In genomic region chrX:15335135-15336022, GRCh38 we compare ENCODE assay signal across 8 cellular contexts. TPM values are rescaled to one million over a fixed set of nuclear protein-coding genes. Genes with fewer than 3 reads are reported as not detected.
DNase-seq lines count a peak whose midpoint lies in the region; ATAC-seq and TF ChIP-seq lines count a peak whose summit lies in the region.

A gene with protein sequence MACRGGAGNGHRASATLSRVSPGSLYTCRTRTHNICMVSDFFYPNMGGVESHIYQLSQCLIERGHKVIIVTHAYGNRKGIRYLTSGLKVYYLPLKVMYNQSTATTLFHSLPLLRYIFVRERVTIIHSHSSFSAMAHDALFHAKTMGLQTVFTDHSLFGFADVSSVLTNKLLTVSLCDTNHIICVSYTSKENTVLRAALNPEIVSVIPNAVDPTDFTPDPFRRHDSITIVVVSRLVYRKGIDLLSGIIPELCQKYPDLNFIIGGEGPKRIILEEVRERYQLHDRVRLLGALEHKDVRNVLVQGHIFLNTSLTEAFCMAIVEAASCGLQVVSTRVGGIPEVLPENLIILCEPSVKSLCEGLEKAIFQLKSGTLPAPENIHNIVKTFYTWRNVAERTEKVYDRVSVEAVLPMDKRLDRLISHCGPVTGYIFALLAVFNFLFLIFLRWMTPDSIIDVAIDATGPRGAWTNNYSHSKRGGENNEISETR (minus strand): TSS chrX:15335523. CDS start chrX:15331930, 3,593 bp downstream.

- no peaks in the 10 kb centered on the region for H3F3A ChIP-seq in DOHH2 (ENCODE audit: control insufficient read depth, insufficient read depth)
- H3F3A ChIP-seq in GM23338 (replicated peaks; ENCODE audit: low read depth): no peaks in the 10 kb centered on the region

- peaks cover 3% of the 10 kb centered on the region; the same call in 1 of the 3 replicates for H3K4me1 Mint-ChIP-seq in GM23338
- H3K4me1 Mint-ChIP-seq in naive thymus-derived CD8-positive, alpha-beta T cell: peaks cover 0 to 22% (median 11%) of the 10 kb centered on the region in 4 donors

- H3K79me2 ChIP-seq in DOHH2 (ENCODE audit: control insufficient read depth, low read length) (peaks cover 31% of the 10 kb centered on the region), GM23338 (replicated peaks; ENCODE audit: insufficient read depth) (peaks cover 8% of the 10 kb centered on the region; the same call in 1 of the 2 replicates)

- H3K9me3 Mint-ChIP-seq in GM23338: no peaks in the 10 kb centered on the region
- H3K9me3 Mint-ChIP-seq in naive thymus-derived CD8-positive, alpha-beta T cell: peaks cover 0 to 3% (median 0%) of the 10 kb centered on the region in 9 donors

- H3K9me3 ChIP-seq in DOHH2 (ENCODE audit: control insufficient read depth, insufficient read depth, low read length): no peaks in the 10 kb centered on the region

- H3K4me3 ChIP-seq in DOHH2 (ENCODE audit: low read length) (peak within 1 kb of the TSS; percentile 87), GM23338 (peak within 1 kb of the TSS; percentile 63), fibroblast of mammary gland (ENCODE audit: control insufficient read depth, low read depth, low read length) (peak within 1 kb of the TSS; percentile 73)

- H3K36me3 Mint-ChIP-seq in GM23338 (ENCODE audit: low read depth): peaks cover 4% of the 10 kb centered on the region; the same call in 1 of the 3 replicates
- H3K36me3 Mint-ChIP-seq in naive thymus-derived CD8-positive, alpha-beta T cell: peaks cover 0 to 22% (median 4%) of the 10 kb centered on the region in 3 donors

- peaks cover 8% of the 10 kb centered on the region for H3K4me1 ChIP-seq in DOHH2 (ENCODE audit: control insufficient read depth, low read length)
- no peaks in the 10 kb centered on the region for H3K4me1 ChIP-seq in GM23338 (ENCODE audit: insufficient read depth)

- no peaks in the 10 kb centered on the region for H3K27me3 Mint-ChIP-seq in GM23338 (ENCODE audit: insufficient read depth, low read depth, poor library complexity)
- peaks cover 0 to 5% (median 4%) of the 10 kb centered on the region in 5 donors for H3K27me3 Mint-ChIP-seq in naive thymus-derived CD8-positive, alpha-beta T cell

- peak; percentile 91 for DNase-seq in GM23338 (ENCODE audit: low spot score)
- DNase-seq in LHCN-M2 (ENCODE audit: low read depth): peak; percentile 95
- DNase-seq in RPMI8226: peak; percentile 96
- DNase-seq in activated T-helper 1 cell treated with anti-CD3 and anti-CD28 coated beads, Interleukin-2, amount 50 U/mL, for 16 hours (ENCODE audit: low read depth in 1 of 2, low spot score in 1 of 2): peak; percentile 69 to 84
- peak; percentile 95 for DNase-seq in fibroblast of mammary gland (ENCODE audit: low read depth)
- peak; percentile 73 to 96 (median 90) for DNase-seq in naive thymus-derived CD8-positive, alpha-beta T cell
- DNase-seq in stimulated activated naive CD4-positive, alpha-beta T cell (lab: John Stamatoyannopoulos, UW): peak; percentile 76 to 91 (median 88)

- H2AFZ ChIP-seq in GM23338: peak within 1 kb of the TSS; percentile 21; the same call in 1 of the 2 replicates

- no peaks in the 10 kb centered on the region for H3K27me3 ChIP-seq in DOHH2 (ENCODE audit: control insufficient read depth, low read length)
- no peaks in the 10 kb centered on the region for H3K27me3 ChIP-seq in GM23338 (ENCODE audit: insufficient read depth)

- no peaks in the 10 kb centered on the region for H3K9me2 ChIP-seq in DOHH2 (replicated peaks; ENCODE audit: control insufficient read depth, low read length)
- H3K9me2 ChIP-seq in GM23338 (ENCODE audit: insufficient read depth): no peaks in the 10 kb centered on the region

- H3K36me3 ChIP-seq in DOHH2 (ENCODE audit: control insufficient read depth, low read length): peaks cover 22% of the 10 kb centered on the region
- H3K36me3 ChIP-seq in GM23338 (ENCODE audit: insufficient read depth): no peaks in the 10 kb centered on the region; the same call in 1 of the 2 replicates

- ATAC-seq in GM23338: peak; percentile 98
- ATAC-seq in naive thymus-derived CD8-positive, alpha-beta T cell: peak; percentile 90 to 94

- H3K4me2 ChIP-seq in DOHH2 (ENCODE audit: low read length): peak within 1 kb of the TSS; percentile 88
- peak within 1 kb of the TSS; percentile 79 for H3K4me2 ChIP-seq in GM23338

- peak within 1 kb of the TSS; percentile 98 for H3K27ac Mint-ChIP-seq in GM23338
- H3K27ac Mint-ChIP-seq in naive thymus-derived CD8-positive, alpha-beta T cell: peak within 1 kb of the TSS; percentile 85 to 99 (median 94)

- POLR2A ChIA-PET in naive thymus-derived CD8-positive, alpha-beta T cell (lab: Charles Lee): no interaction called here

- peak within 1 kb of the TSS; percentile 91 for H3K4me3 Mint-ChIP-seq in GM23338
- H3K4me3 Mint-ChIP-seq in naive thymus-derived CD8-positive, alpha-beta T cell: peak within 1 kb of the TSS; percentile 88 to 95 (median 91)

- peak within 1 kb of the TSS; percentile 32 for H3K27ac ChIP-seq in DOHH2 (ENCODE audit: low read depth, low read length)
- no peak within 1 kb of the TSS for H3K27ac ChIP-seq in GM23338 (ENCODE audit: low read depth)

- TF ChIP-seq CTCF in DOHH2 (IDR thresholded peaks at IDR 0.05; ENCODE audit: low read depth, low read length, poor library complexity, severe bottlenecking) (no peak), GM23338 (conservative IDR thresholded peaks at IDR 0.05; ENCODE audit: low read depth in 2 of 2) (no peak), fibroblast of mammary gland (conservative IDR thresholded peaks at IDR 0.05; ENCODE audit: control insufficient read depth, insufficient read depth, low read depth, low read length) (no peak)

- H4K20me1 ChIP-seq in DOHH2 (ENCODE audit: control insufficient read depth, insufficient read depth, low read depth, low read length) (no peaks in the 10 kb centered on the region), GM23338 (replicated peaks; ENCODE audit: insufficient read depth) (no peaks in the 10 kb centered on the region)

TF ChIP-seq in GM23338, 12 proteins besides CTCF, POLR2A, EP300 and RAD21:
- TF ChIP-seq, protein P1, sequence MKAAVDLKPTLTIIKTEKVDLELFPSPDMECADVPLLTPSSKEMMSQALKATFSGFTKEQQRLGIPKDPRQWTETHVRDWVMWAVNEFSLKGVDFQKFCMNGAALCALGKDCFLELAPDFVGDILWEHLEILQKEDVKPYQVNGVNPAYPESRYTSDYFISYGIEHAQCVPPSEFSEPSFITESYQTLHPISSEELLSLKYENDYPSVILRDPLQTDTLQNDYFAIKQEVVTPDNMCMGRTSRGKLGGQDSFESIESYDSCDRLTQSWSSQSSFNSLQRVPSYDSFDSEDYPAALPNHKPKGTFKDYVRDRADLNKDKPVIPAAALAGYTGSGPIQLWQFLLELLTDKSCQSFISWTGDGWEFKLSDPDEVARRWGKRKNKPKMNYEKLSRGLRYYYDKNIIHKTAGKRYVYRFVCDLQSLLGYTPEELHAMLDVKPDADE (IDR thresholded peaks at IDR 0.05): no peak
- TF ChIP-seq ZNF114 (CRISPR knock-in tag; IDR thresholded peaks at IDR 0.05) (no peak), CREB1 (CRISPR knock-in tag; IDR thresholded peaks at IDR 0.05; ENCODE audit: low read depth) (peak; percentile 83), ZNF331 (CRISPR knock-in tag; IDR thresholded peaks at IDR 0.05; ENCODE audit: low read depth) (no peak), EZH2 (IDR thresholded peaks at IDR 0.05; ENCODE audit: low read depth, unreplicated experiment) (no peak), POLR2AphosphoS5 (IDR thresholded peaks at IDR 0.05; ENCODE audit: low read depth) (peak; percentile 80)
- TF ChIP-seq, protein P2, sequence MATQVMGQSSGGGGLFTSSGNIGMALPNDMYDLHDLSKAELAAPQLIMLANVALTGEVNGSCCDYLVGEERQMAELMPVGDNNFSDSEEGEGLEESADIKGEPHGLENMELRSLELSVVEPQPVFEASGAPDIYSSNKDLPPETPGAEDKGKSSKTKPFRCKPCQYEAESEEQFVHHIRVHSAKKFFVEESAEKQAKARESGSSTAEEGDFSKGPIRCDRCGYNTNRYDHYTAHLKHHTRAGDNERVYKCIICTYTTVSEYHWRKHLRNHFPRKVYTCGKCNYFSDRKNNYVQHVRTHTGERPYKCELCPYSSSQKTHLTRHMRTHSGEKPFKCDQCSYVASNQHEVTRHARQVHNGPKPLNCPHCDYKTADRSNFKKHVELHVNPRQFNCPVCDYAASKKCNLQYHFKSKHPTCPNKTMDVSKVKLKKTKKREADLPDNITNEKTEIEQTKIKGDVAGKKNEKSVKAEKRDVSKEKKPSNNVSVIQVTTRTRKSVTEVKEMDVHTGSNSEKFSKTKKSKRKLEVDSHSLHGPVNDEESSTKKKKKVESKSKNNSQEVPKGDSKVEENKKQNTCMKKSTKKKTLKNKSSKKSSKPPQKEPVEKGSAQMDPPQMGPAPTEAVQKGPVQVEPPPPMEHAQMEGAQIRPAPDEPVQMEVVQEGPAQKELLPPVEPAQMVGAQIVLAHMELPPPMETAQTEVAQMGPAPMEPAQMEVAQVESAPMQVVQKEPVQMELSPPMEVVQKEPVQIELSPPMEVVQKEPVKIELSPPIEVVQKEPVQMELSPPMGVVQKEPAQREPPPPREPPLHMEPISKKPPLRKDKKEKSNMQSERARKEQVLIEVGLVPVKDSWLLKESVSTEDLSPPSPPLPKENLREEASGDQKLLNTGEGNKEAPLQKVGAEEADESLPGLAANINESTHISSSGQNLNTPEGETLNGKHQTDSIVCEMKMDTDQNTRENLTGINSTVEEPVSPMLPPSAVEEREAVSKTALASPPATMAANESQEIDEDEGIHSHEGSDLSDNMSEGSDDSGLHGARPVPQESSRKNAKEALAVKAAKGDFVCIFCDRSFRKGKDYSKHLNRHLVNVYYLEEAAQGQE (IDR thresholded peaks at IDR 0.05; ENCODE audit: unreplicated experiment): no peak
TF ChIP-seq in GM23338: peak in this region for 2.

RNA-seq across cellular contexts. Expression of the gene that starts here (rescaled TPM):
- 9.9 and 12.1 TPM in 2 replicates for total RNA-seq in GM23338 (2014; rRNA removed; shearing (Covaris generic))
- polyA plus RNA-seq in GM23338 (2016; fragmentation: Nextera tagmentation; extraction: Ambion mirVana): 3.1 and 3.5 TPM in 2 replicates
- total RNA-seq in LHCN-M2 (2014; rRNA removed): 6.7 and 10.2 TPM in 2 replicates
- 1.6 TPM for polyA plus RNA-seq in LHCN-M2 (2012)
- total RNA-seq in naive thymus-derived CD8-positive, alpha-beta T cell: 10 to 100 TPM; 30.9 to 34.2 TPM
- polyA plus RNA-seq in naive thymus-derived CD8-positive, alpha-beta T cell: 1 to 10 TPM; 3.6 to 5.2 (median 4.1) TPM
